Comparison of ENCODE assay signal across 8 cellular contexts in genomic region chr2:229408356-229408755, GRCh38.
DNase-seq lines count a peak whose midpoint lies in the region; ATAC-seq and TF ChIP-seq lines count a peak whose summit lies in the region.

No MANE protein-coding gene starts in this region.

- no peaks in the 10 kb centered on the region for H4K20me1 ChIP-seq in PC-3 (ENCODE audit: low read length)
- H4K20me1 ChIP-seq in OCI-LY7 (ENCODE audit: insufficient read depth, low read length) = no peaks in the 10 kb centered on the region

- H3K4me3 ChIP-seq in PC-3 (ENCODE audit: low read length) = no peak overlapping the region
- no peak overlapping the region for H3K4me3 ChIP-seq in OCI-LY7 (ENCODE audit: low read depth, low read length, poor library complexity, severe bottlenecking)

- CTCF ChIA-PET in PC-3 (lab: Charles Lee) = no interaction called here
- CTCF ChIA-PET in OCI-LY7 (lab: Charles Lee; ENCODE audit: unreplicated experiment) = no interaction called here

- TF ChIP-seq CTCF in PC-3 (conservative IDR thresholded peaks at IDR 0.05; ENCODE audit: low read depth, low read length) (no peak), OCI-LY7 (conservative IDR thresholded peaks at IDR 0.05; ENCODE audit: low read length) (no peak)

- H3K36me3 ChIP-seq in PC-3 (ENCODE audit: low read depth, low read length) = no peaks in the 10 kb centered on the region
- H3K36me3 ChIP-seq in OCI-LY7 (ENCODE audit: insufficient read depth, low read length) = no peaks in the 10 kb centered on the region

- H3K9me2 ChIP-seq in PC-3 (replicated peaks; ENCODE audit: low read length) (no peaks in the 10 kb centered on the region), OCI-LY7 (ENCODE audit: insufficient read depth, low read length) (no peaks in the 10 kb centered on the region)

- peak overlapping the region; percentile 91 for H3K9ac ChIP-seq in PC-3 (ENCODE audit: low read length)

- H3K4me1 ChIP-seq in PC-3 (ENCODE audit: insufficient read depth, low read length) (peaks cover 46% of the 10 kb centered on the region), OCI-LY7 (ENCODE audit: insufficient read depth, low read length, poor library complexity, severe bottlenecking) (no peaks in the 10 kb centered on the region)

- peak; percentile 81 for ATAC-seq in PC-3
- ATAC-seq in HG02610 (IDR thresholded peaks at IDR 0.05; ENCODE audit: unreplicated experiment) = no peak

- intact Hi-C loops in PC-3 (cut with micrococcal nuclease) = loop anchor here (1.0 to 5.0 kb wide), 5 partner anchors 22 to 861 kb away; no protein-coding TSS in a partner anchor
- intact Hi-C loops in OCI-LY7 (cut with micrococcal nuclease; ENCODE audit: unreplicated experiment) = no loop called here

- peak overlapping the region; percentile 99 for H3K27ac ChIP-seq in PC-3 (ENCODE audit: low read length)
- H3K27ac ChIP-seq in OCI-LY7 (ENCODE audit: low read depth, low read length, poor library complexity, severe bottlenecking) = no peak overlapping the region

- H2AFZ ChIP-seq in PC-3 (ENCODE audit: low read length) (no peak overlapping the region), OCI-LY7 (ENCODE audit: low read length) (no peak overlapping the region)

- no TSS peak for BruUV-seq in PC-3 (replicated peaks; lab: Mats Ljungman, UMichigan)
- no TSS peak for BruUV-seq in OCI-LY7 (replicated peaks; lab: Mats Ljungman, UMichigan)

- no peaks in the 10 kb centered on the region for H3K27me3 ChIP-seq in PC-3 (ENCODE audit: low read length)

- DNase-seq in Daoy (ENCODE audit: low read depth) (peak; percentile 81), PC-3 (peak; percentile 96), fibroblast of gingiva (ENCODE audit: low read depth) (peak; percentile 94), pulmonary artery endothelial cell (ENCODE audit: low read depth, low spot score) (peak; percentile 44), GDM1 (lab: John Stamatoyannopoulos, UW) (no peak), OCI-LY7 (ENCODE audit: low spot score) (no peak)
- DNase-seq in activated naive CD4-positive, alpha-beta T cell treated with Interleukin-2 at 50 U/mL for 16 hours = no peak

- no peaks in the 10 kb centered on the region for H3K79me2 ChIP-seq in PC-3 (ENCODE audit: low read length)
- H3K79me2 ChIP-seq in OCI-LY7 (ENCODE audit: insufficient read depth, low read depth, low read length) = no peaks in the 10 kb centered on the region

- H3K4me2 ChIP-seq in PC-3 (ENCODE audit: low read length) (peak overlapping the region; percentile 73; the same call in 1 of the 2 replicates), OCI-LY7 (ENCODE audit: low read length) (no peak overlapping the region)

- H3K9me3 ChIP-seq in PC-3 (ENCODE audit: low read length) = no peaks in the 10 kb centered on the region
- H3K9me3 ChIP-seq in OCI-LY7 (ENCODE audit: low read length) = no peaks in the 10 kb centered on the region

- POLR2A ChIA-PET in PC-3 (lab: Charles Lee; ENCODE audit: unreplicated experiment) = no interaction called here
- POLR2A ChIA-PET in OCI-LY7 (lab: Charles Lee) = no interaction called here

- peaks cover 9% of the 10 kb centered on the region for H3F3A ChIP-seq in PC-3 (ENCODE audit: low read length, unreplicated experiment)

Comparison
In these comparisons a context has a peak if more than half of its experiments do, and no peak if none do; other contexts are left out.
1. DNase-seq: peak in Daoy (single experiment), PC-3 (single experiment), fibroblast of gingiva (single experiment) and pulmonary artery endothelial cell (single experiment); none in GDM1 (single experiment), activated naive CD4-positive, alpha-beta T cell treated with Interleukin-2 at 50 U/mL for 16 hours (single experiment) and OCI-LY7 (single experiment).